17 cellular contexts compared by ENCODE assay signal in the genomic region with DNA sequence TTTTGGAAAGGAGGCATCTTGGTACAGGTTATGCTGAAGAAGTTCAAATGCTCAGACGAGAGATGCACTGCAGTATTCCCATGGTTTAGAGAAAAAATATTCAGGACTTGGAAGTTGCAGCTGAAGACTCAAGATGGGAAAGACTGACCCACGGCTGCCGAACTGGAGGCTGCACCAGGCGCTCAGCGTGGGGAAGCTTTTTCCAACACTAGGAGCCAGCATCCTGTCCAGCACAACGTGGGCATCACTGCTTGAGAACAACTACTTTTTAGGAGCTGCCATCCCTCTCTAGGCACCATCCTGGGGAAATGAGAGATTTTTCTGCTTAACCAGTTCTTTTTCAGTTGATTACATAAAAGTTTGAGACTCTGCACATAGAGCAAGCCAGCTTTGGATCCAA.
DNase-seq lines count a peak whose midpoint lies in the region; ATAC-seq, FAIRE-seq and TF ChIP-seq lines count a peak whose summit lies in the region.
"Had no signal": no experiment of that assay in that cellular context is flagged by ENCODE, and none has a peak within 500 bp of the region (broad histone marks: within the 10 kb centered on the region; RNA-seq: fewer than 3 reads in every experiment).

No MANE protein-coding gene starts in this region.

- H3K9me3 ChIP-seq in IMR-90 (ENCODE audit: control insufficient read depth, insufficient read depth, low read length) (no peaks in the 10 kb centered on the region), mesenchymal stem cell (ENCODE audit: control insufficient read depth, low read length) (no peaks in the 10 kb centered on the region)
- H3K9me3 ChIP-seq: BE2C had no signal

- no peak for TF ChIP-seq RAD21 in IMR-90 (IDR thresholded peaks at IDR 0.05; ENCODE audit: low read length)

- H3K36me3 ChIP-seq in IMR-90 (ENCODE audit: control insufficient read depth, insufficient read depth, low read length) (peaks cover 68% of the 10 kb centered on the region), bronchial epithelial cell (ENCODE audit: control insufficient read depth, insufficient read depth, low read length) (peaks cover 9% of the 10 kb centered on the region), mesenchymal stem cell (ENCODE audit: control insufficient read depth in 1 of 2, insufficient read depth in 2 of 2, low read depth in 1 of 2, low read length in 2 of 2) (peaks cover 27 to 72% of the 10 kb centered on the region in 2 experiments)
- H3K36me3 ChIP-seq: BE2C had no signal

- no peak overlapping the region for H3K9ac ChIP-seq in IMR-90 (ENCODE audit: low read depth, low read length)
- H3K9ac ChIP-seq in mesenchymal stem cell (ENCODE audit: low read length), result no peak overlapping the region

- no peak overlapping the region for H3K4me2 ChIP-seq in IMR-90 (ENCODE audit: low read depth, low read length)
- H3K4me2 ChIP-seq in mesenchymal stem cell (ENCODE audit: low read length, poor library complexity, severe bottlenecking), result no peak overlapping the region

- CTCF ChIA-PET in IMR-90 (lab: Yijun Ruan, JAX), result interaction anchor here (0.7 to 1.9 kb wide), 11 partner anchors 12 to 423 kb away, joined by 3 to 13 read pairs (median 3); no protein-coding TSS in a partner anchor

- TF ChIP-seq POLR2A in IMR-90 (IDR thresholded peaks at IDR 0.05; ENCODE audit: low read depth, low read length), result no peak

- no peak overlapping the region for H4K8ac ChIP-seq in IMR-90 (ENCODE audit: low read depth in 2 of 2, low read length in 2 of 2)
- no peak overlapping the region for H4K8ac ChIP-seq in mesenchymal stem cell (ENCODE audit: low read length)

- H3K9me1 ChIP-seq in IMR-90 (ENCODE audit: insufficient read depth, low read length), result peaks cover 10% of the 10 kb centered on the region; the same call in 1 of the 2 replicates

- ATAC-seq in IMR-90 (ENCODE audit: low read depth) (no peak), left lobe of liver (no peak)

- H3K18ac ChIP-seq in IMR-90 (ENCODE audit: low read depth, low read length) (no peak overlapping the region), mesenchymal stem cell (ENCODE audit: low read depth in 1 of 2, low read length in 2 of 2) (no peak overlapping the region)

- dilution Hi-C loops in IMR-90 (cut with HindIII; ENCODE audit: low sequenced_read_pairs, unreplicated experiment), result no loop called here

- H3K4me1 ChIP-seq in IMR-90 (ENCODE audit: control insufficient read depth, insufficient read depth, low read length) (peaks cover 22% of the 10 kb centered on the region), mesenchymal stem cell (ENCODE audit: control insufficient read depth, insufficient read depth, low read depth, low read length) (peaks cover 45% of the 10 kb centered on the region)
- H3K4me1 ChIP-seq: BE2C had no signal

- POLR2A ChIA-PET in IMR-90 (lab: Charles Lee; ENCODE audit: unreplicated experiment), result no interaction called here

- BruUV-seq in IMR-90 (replicated peaks; lab: Mats Ljungman, UMichigan), result no TSS peak

- H2BK120ac ChIP-seq in IMR-90 (ENCODE audit: low read depth, low read length) (no peak overlapping the region), mesenchymal stem cell (ENCODE audit: low read depth, low read length) (no peak overlapping the region)

- H3K4me3 ChIP-seq in IMR-90 (ENCODE audit: insufficient read depth, low read depth, low read length) (no peak overlapping the region), bronchial epithelial cell (ENCODE audit: low read depth, low read length) (no peak overlapping the region), mesenchymal stem cell (ENCODE audit: insufficient read depth in 1 of 2, low read depth in 1 of 2, low read length in 2 of 2) (no peak overlapping the region)
- H3K4me3 ChIP-seq: K562 had no signal

- H3K27me3 ChIP-seq in IMR-90 (ENCODE audit: control insufficient read depth, insufficient read depth, low read length), result no peaks in the 10 kb centered on the region
- H3K27me3 ChIP-seq in bronchial epithelial cell (ENCODE audit: control insufficient read depth, insufficient read depth, low read length), result no peaks in the 10 kb centered on the region
- H3K27me3 ChIP-seq in mesenchymal stem cell (ENCODE audit: control insufficient read depth in 1 of 2, insufficient read depth in 1 of 2, low read length in 2 of 2), result no peaks in the 10 kb centered on the region
- H3K27me3 ChIP-seq: BE2C had no signal

- H3K79me1 ChIP-seq in IMR-90 (ENCODE audit: low read depth in 1 of 2, low read length in 2 of 2) (peaks cover 5 to 46% of the 10 kb centered on the region in 2 experiments; a peak in 3 of 4 replicates), mesenchymal stem cell (replicated peaks; ENCODE audit: low read length, poor library complexity, severe bottlenecking) (peaks cover 60% of the 10 kb centered on the region)

- no peak overlapping the region for H2AK9ac ChIP-seq in IMR-90 (replicated peaks; ENCODE audit: low read depth, low read length, poor library complexity)

- no peak overlapping the region for H3K27ac ChIP-seq in IMR-90 (ENCODE audit: insufficient read depth, low read length)
- no peak overlapping the region for H3K27ac ChIP-seq in mesenchymal stem cell (ENCODE audit: low read length, poor library complexity, severe bottlenecking)
- H3K27ac ChIP-seq in substantia nigra (ENCODE audit: low read depth, low read length, poor library complexity, severe bottlenecking), result peak overlapping the region; percentile 60
- H3K27ac ChIP-seq: HL-60 had no signal

- no peak overlapping the region; the same call in none of the 2 replicates for H2BK20ac ChIP-seq in IMR-90 (ENCODE audit: low read depth, low read length)

- H3K14ac ChIP-seq in IMR-90 (replicated peaks; ENCODE audit: low read depth, low read length) (no peak overlapping the region), mesenchymal stem cell (ENCODE audit: low read length in 2 of 2) (no peak overlapping the region)

- H3K23ac ChIP-seq in IMR-90 (ENCODE audit: low read depth, low read length), result no peak overlapping the region
- no peak overlapping the region for H3K23ac ChIP-seq in mesenchymal stem cell (ENCODE audit: low read length in 2 of 2)

- intact Hi-C loops in IMR-90 (cut with micrococcal nuclease), result loop anchor here (1.0 to 10.0 kb wide), 4 partner anchors 91 to 409 kb away; no protein-coding TSS in a partner anchor

- H4K20me1 ChIP-seq in IMR-90 (ENCODE audit: insufficient read depth, low read length), result no peaks in the 10 kb centered on the region; the same call in 1 of the 2 replicates

- no peak overlapping the region for H2AFZ ChIP-seq in IMR-90 (replicated peaks; ENCODE audit: low read length, poor library complexity)
- no peak overlapping the region for H2AFZ ChIP-seq in mesenchymal stem cell (ENCODE audit: low read depth, low read length)

- 93% methylated on average over 3 of the region's 6 CpGs; no CpG with 5 or more reads in 1 of the 2 experiments for WGBS in IMR-90 (ENCODE audit: extremely low coverage in 2 of 2, insufficient read length in 1 of 2), 2 experiments
- 93% methylated on average over 5 of the region's 6 CpGs for WGBS in mesenchymal stem cell

- no peak overlapping the region for H2BK5ac ChIP-seq in IMR-90 (ENCODE audit: low read depth, low read length, poor library complexity, severe bottlenecking)
- H2BK5ac ChIP-seq in mesenchymal stem cell (ENCODE audit: low read depth, low read length, poor library complexity, severe bottlenecking), result no peak overlapping the region

- TF ChIP-seq CTCF in IMR-90 (conservative IDR thresholded peaks at IDR 0.05; ENCODE audit: low read depth, low read length) (no peak), bronchial epithelial cell (IDR thresholded peaks at IDR 0.05; ENCODE audit: insufficient read depth, low read length, severe bottlenecking) (no peak), GM10266 (IDR thresholded peaks at IDR 0.05; ENCODE audit: control insufficient read depth, insufficient read depth, low read depth, missing control alignments) (no peak)

- H2BK15ac ChIP-seq in IMR-90 (ENCODE audit: low read depth, low read length), result 0 out of 3 replicates have a peak overlapping the region, but pooled peaks have one; percentile 26
- no peak overlapping the region for H2BK15ac ChIP-seq in mesenchymal stem cell (ENCODE audit: low read depth, poor library complexity, severe bottlenecking)

- FAIRE-seq in bronchial epithelial cell (lab: Jason Lieb, UNC), result peak; percentile 18
- FAIRE-seq: K562 had no signal

- H3K56ac ChIP-seq in IMR-90 (ENCODE audit: extremely low read depth, insufficient read depth, low read length), result no peak overlapping the region

- no peak for DNase-seq in IMR-90
- no peak for DNase-seq in bronchial epithelial cell (ENCODE audit: low read depth)
- no peak for DNase-seq in mesenchymal stem cell
- DNase-seq in substantia nigra (lab: John Stamatoyannopoulos, UW), result peak in 2 of 49 donors; percentile 16 to 35
- no peak for DNase-seq in NCI-H226
- no peak for DNase-seq in activated T-cell treated with anti-CD3 and anti-CD28 coated beads for 4 hours
- no peak for DNase-seq in left lobe of liver (ENCODE audit: low spot score)
- DNase-seq in GM10266 (ENCODE audit: extremely low spot score), result no peak
- DNase-seq: ACHN, BE2C, DMS 273 treated with DMSO at 0.1 percent for 48 hours, HFFc6, NCI-H1092, NCI-H1694 treated with DMSO at 0.1 percent for 48 hours, NCI-H748 treated with DMSO at 0.1 percent for 48 hours had no signal

- peak overlapping the region; percentile 52; the same call in 1 of the 2 replicates for H2AK5ac ChIP-seq in IMR-90 (ENCODE audit: low read depth, low read length)
- peak overlapping the region; percentile 34 for H2AK5ac ChIP-seq in mesenchymal stem cell (ENCODE audit: low read length, severe bottlenecking)

- no peak overlapping the region for H2BK12ac ChIP-seq in mesenchymal stem cell (ENCODE audit: low read length in 2 of 2)

- in situ Hi-C loops in IMR-90 (cut with MboI; ENCODE audit: low sequenced_read_pairs), result loop anchor here (5.0 to 10.0 kb wide), 2 partner anchors 132 to 410 kb away; no protein-coding TSS in a partner anchor

- H4K5ac ChIP-seq in IMR-90 (ENCODE audit: low read depth, low read length), result no peak overlapping the region

- H3K4ac ChIP-seq in IMR-90 (ENCODE audit: low read depth, low read length), result peak overlapping the region; percentile 64
- no peak overlapping the region for H3K4ac ChIP-seq in mesenchymal stem cell (ENCODE audit: low read depth in 1 of 2, low read length in 2 of 2)

- no peak overlapping the region for H4K91ac ChIP-seq in IMR-90 (ENCODE audit: insufficient read depth, low read depth, low read length)
- H4K91ac ChIP-seq in mesenchymal stem cell (ENCODE audit: low read length), result no peak overlapping the region

TF ChIP-seq in IMR-90, 13 proteins besides CTCF, POLR2A, EP300 and RAD21 (continues in another document):
- TF ChIP-seq CHD1 (IDR thresholded peaks at IDR 0.05; ENCODE audit: low read depth, low read length) (no peak), FOS (IDR thresholded peaks at IDR 0.05; ENCODE audit: low read depth, low read length) (no peak), NFE2L2 (IDR thresholded peaks at IDR 0.05; ENCODE audit: low read depth, low read length) (no peak), MXI1 (IDR thresholded peaks at IDR 0.05; ENCODE audit: borderline replicate concordance, low read depth, low read length) (no peak)
